In genomic region chr18:13264091-13264777, GRCh38 we compare ENCODE assay signal across 17 cellular contexts. TPM values are rescaled to one million over a fixed set of nuclear protein-coding genes. Genes with fewer than 3 reads are reported as not detected.
DNase-seq lines count a peak whose midpoint lies in the region; ATAC-seq and TF ChIP-seq lines count a peak whose summit lies in the region.
"Had no signal": no experiment of that assay in that cellular context is flagged by ENCODE, and none has a peak within 500 bp of the region (broad histone marks: within the 10 kb centered on the region; RNA-seq: fewer than 3 reads in every experiment).

No MANE protein-coding gene starts in this region.

- peak; percentile 46 for DNase-seq in activated CD8-positive, alpha-beta memory T cell treated with anti-CD3 and anti-CD28 coated beads, Interleukin-2, amount 50 U/mL, for 48 hours
- no peak for DNase-seq in activated CD8-positive, alpha-beta memory T cell treated with anti-CD3 and anti-CD28 coated beads, Interleukin-2, amount 10 ng/mL, durations not matched to agents 7 days and 5 days
- DNase-seq in esophagus muscularis mucosa (ENCODE audit: extremely low spot score) (no peak), mesenteric fat pad (ENCODE audit: low spot score) (peak; percentile 89), type B pancreatic cell (ENCODE audit: extremely low spot score, unreplicated experiment) (peak; percentile 31)
- no peak for DNase-seq in stimulated activated CD4-positive, alpha-beta T cell treated with anti-CD3 and anti-CD28 coated beads, Interleukin-4, amount 100 ng/mL, for 24 hours
- DNase-seq: DMS79 treated with DMSO at 0.1 percent for 48 hours, NCI-H2081, spleen had no signal

- intact Hi-C loops in esophagus muscularis mucosa (cut with DNase I), result loop anchor here (5.0 kb wide), 1 partner anchor 113 kb away; no protein-coding TSS in a partner anchor

- WGBS in esophagus muscularis mucosa, result 27% methylated on average over 15 of the region's 15 CpGs

- no peak for ATAC-seq in activated CD8-positive, alpha-beta memory T cell treated with anti-CD3 and anti-CD28 coated beads, Interleukin-2, amount 10 ng/mL, durations not matched to agents 7 days and 5 days
- ATAC-seq in GM19328 (IDR thresholded peaks at IDR 0.05; ENCODE audit: unreplicated experiment) (no peak), HG02938 (IDR thresholded peaks at IDR 0.05; ENCODE audit: unreplicated experiment) (no peak)
- ATAC-seq: activated CD4-positive, CD25-positive, alpha-beta regulatory T cell treated with anti-CD3 and anti-CD28 coated beads, Interleukin-2, amount 50 U/mL, for 24 hours; K562 had no signal

- TF ChIP-seq POLR2A in esophagus muscularis mucosa (IDR thresholded peaks at IDR 0.05; ENCODE audit: low read depth), result no peak

- peaks cover 95 to 100% (median 100%) of the 10 kb centered on the region in 4 donors for H3K4me1 ChIP-seq in esophagus muscularis mucosa

- peaks cover 34% of the 10 kb centered on the region for H3K4me1 Mint-ChIP-seq in activated CD8-positive, alpha-beta memory T cell treated with anti-CD3 and anti-CD28 coated beads, Interleukin-2, amount 10 ng/mL, durations not matched to agents 7 days and 5 days
- peaks cover 43% of the 10 kb centered on the region for H3K4me1 Mint-ChIP-seq in type B pancreatic cell (ENCODE audit: unreplicated experiment)

- TF ChIP-seq EP300 in esophagus muscularis mucosa (IDR thresholded peaks at IDR 0.05), result peak; percentile 41

- H3K9me3 ChIP-seq in esophagus muscularis mucosa, result no peaks in the 10 kb centered on the region
- H3K9me3 ChIP-seq: spleen had no signal

- H3K9me3 Mint-ChIP-seq in activated CD8-positive, alpha-beta memory T cell treated with anti-CD3 and anti-CD28 coated beads, Interleukin-2, amount 10 ng/mL, durations not matched to agents 7 days and 5 days (ENCODE audit: low read depth), result no peaks in the 10 kb centered on the region
- H3K9me3 Mint-ChIP-seq in type B pancreatic cell, result no peaks in the 10 kb centered on the region
- H3K9me3 Mint-ChIP-seq: T-helper 2 cell treated with Interferon-gamma antibody and Interleukin-4, amounts not matched to agents 5 μg/mL and 100 μg/mL, for 36 hours had no signal

- TF ChIP-seq CTCF in esophagus muscularis mucosa (IDR thresholded peaks at IDR 0.05) (no peak), type B pancreatic cell (conservative IDR thresholded peaks at IDR 0.05) (no peak)

- H3K27me3 ChIP-seq in esophagus muscularis mucosa, result no peaks in the 10 kb centered on the region
- H3K27me3 ChIP-seq: spleen had no signal

- peak overlapping the region in 2 of 4 donors; percentile 8 to 27 for H3K4me3 ChIP-seq in esophagus muscularis mucosa
- H3K4me3 ChIP-seq: K562, spleen had no signal

- H3K4me3 Mint-ChIP-seq in activated CD8-positive, alpha-beta memory T cell treated with anti-CD3 and anti-CD28 coated beads, Interleukin-2, amount 10 ng/mL, durations not matched to agents 7 days and 5 days, result no peak overlapping the region
- H3K4me3 Mint-ChIP-seq in type B pancreatic cell, result no peak overlapping the region
- H3K4me3 Mint-ChIP-seq: T-helper 2 cell treated with Interferon-gamma antibody and Interleukin-4, amounts not matched to agents 5 μg/mL and 100 μg/mL, for 36 hours had no signal

- H3K27ac Mint-ChIP-seq in activated CD8-positive, alpha-beta memory T cell treated with anti-CD3 and anti-CD28 coated beads, Interleukin-2, amount 10 ng/mL, durations not matched to agents 7 days and 5 days, result no peak overlapping the region
- no peak overlapping the region for H3K27ac Mint-ChIP-seq in type B pancreatic cell
- H3K27ac Mint-ChIP-seq: T-helper 2 cell treated with Interferon-gamma antibody and Interleukin-4, amounts not matched to agents 5 μg/mL and 100 μg/mL, for 36 hours had no signal

- peak overlapping the region; percentile 71 to 85 (median 81) for H3K27ac ChIP-seq in esophagus muscularis mucosa (replicated peaks in 1 of 4)
- H3K27ac ChIP-seq: spleen had no signal

- CTCF ChIA-PET in activated CD8-positive, alpha-beta memory T cell treated with anti-CD3 and anti-CD28 coated beads, Interleukin-2, amount 10 ng/mL, durations not matched to agents 7 days and 5 days (lab: Charles Lee), result no interaction called here

- H3K36me3 ChIP-seq in esophagus muscularis mucosa, result no peaks in the 10 kb centered on the region
- H3K36me3 ChIP-seq: spleen had no signal

- no peaks in the 10 kb centered on the region for H3K36me3 Mint-ChIP-seq in activated CD8-positive, alpha-beta memory T cell treated with anti-CD3 and anti-CD28 coated beads, Interleukin-2, amount 10 ng/mL, durations not matched to agents 7 days and 5 days
- H3K36me3 Mint-ChIP-seq in type B pancreatic cell, result no peaks in the 10 kb centered on the region
- H3K36me3 Mint-ChIP-seq: activated naive CD8-positive, alpha-beta T cell had no signal

- H3K27me3 Mint-ChIP-seq in activated CD8-positive, alpha-beta memory T cell treated with anti-CD3 and anti-CD28 coated beads, Interleukin-2, amount 10 ng/mL, durations not matched to agents 7 days and 5 days, result peaks cover 44% of the 10 kb centered on the region
- H3K27me3 Mint-ChIP-seq in type B pancreatic cell, result peaks cover 52% of the 10 kb centered on the region
- H3K27me3 Mint-ChIP-seq: activated naive CD8-positive, alpha-beta T cell had no signal

RNA-seq across cellular contexts. Expression of gene LDLRAD4, which starts 45.7 kb away (rescaled TPM):
- 10 to 100 TPM; 33.9 to 44.5 TPM for total RNA-seq in activated CD8-positive, alpha-beta memory T cell treated with anti-CD3 and anti-CD28 coated beads, Interleukin-2, amount 10 ng/mL, durations not matched to agents 7 days and 5 days
- total RNA-seq in esophagus muscularis mucosa (10 to 100 TPM; 20.4 to 40.4 (median 35.3) TPM), mesenteric fat pad (39.6 TPM), type B pancreatic cell (ENCODE audit: low replicate concordance) (0.88 and 2.4 TPM in 2 replicates)
- total RNA-seq: bronchial epithelial cell, K562, NCI-H460 had no signal

Comparison
In these comparisons a context has a peak if more than half of its experiments do, and no peak if none do; other contexts are left out.
1. DNase-seq: peak in activated CD8-positive, alpha-beta memory T cell treated with anti-CD3 and anti-CD28 coated beads, Interleukin-2, amount 50 U/mL, for 48 hours (single experiment), mesenteric fat pad (single experiment) and type B pancreatic cell (single experiment); none in activated CD8-positive, alpha-beta memory T cell treated with anti-CD3 and anti-CD28 coated beads, Interleukin-2, amount 10 ng/mL, durations not matched to agents 7 days and 5 days (single experiment), esophagus muscularis mucosa (single experiment) and stimulated activated CD4-positive, alpha-beta T cell treated with anti-CD3 and anti-CD28 coated beads, Interleukin-4, amount 100 ng/mL, for 24 hours (single experiment).